Comparison of ENCODE assay signal across 21 cellular contexts in genomic region chr13:25732146-25732865, GRCh38.
A peak's percentile ranks its signal among the peaks of the same experiment; 100 is the strongest.
DNase-seq lines count a peak whose midpoint lies in the region; ATAC-seq and TF ChIP-seq lines count a peak whose summit lies in the region.
"Had no signal": no experiment of that assay in that cellular context is flagged by ENCODE, and none has a peak within 500 bp of the region (broad histone marks: within the 10 kb centered on the region; RNA-seq: fewer than 3 reads in every experiment).

No MANE protein-coding gene starts in this region.

- no peaks in the 10 kb centered on the region for H3K36me3 Mint-ChIP-seq in nephron progenitor cell (ENCODE audit: low read depth)
- no peaks in the 10 kb centered on the region for H3K36me3 Mint-ChIP-seq in naive thymus-derived CD8-positive, alpha-beta T cell
- H3K36me3 Mint-ChIP-seq: natural killer cell treated with Interleukin-12 subunit alpha and Interleukin-12 subunit beta and Interleukin-15 and Interleukin-18, amount 100 ng/mL, for 72 hours had no signal

- no peaks in the 10 kb centered on the region for H3K27me3 ChIP-seq in BE2C
- H3K27me3 ChIP-seq: esophagus muscularis mucosa, right atrium auricular region, transverse colon had no signal

- ATAC-seq in naive thymus-derived CD8-positive, alpha-beta T cell: no peak
- no peak for ATAC-seq in GM18517 (IDR thresholded peaks at IDR 0.05; ENCODE audit: unreplicated experiment)
- ATAC-seq: activated CD8-positive, alpha-beta T cell treated with anti-CD3 and anti-CD28 coated beads for 36 hours; natural killer cell treated with Interleukin-12 subunit alpha and Interleukin-12 subunit beta and Interleukin-15 and Interleukin-18, amount 100 ng/mL, for 72 hours; SK-N-SH treated with all-trans-retinoic acid at 6 μM for 48 hours had no signal

- H3K9me3 ChIP-seq in BE2C: no peaks in the 10 kb centered on the region
- H3K9me3 ChIP-seq: esophagus muscularis mucosa, right atrium auricular region, transverse colon had no signal

- H3K4me3 Mint-ChIP-seq in nephron progenitor cell: no peak overlapping the region
- H3K4me3 Mint-ChIP-seq in naive thymus-derived CD8-positive, alpha-beta T cell: no peak overlapping the region
- H3K4me3 Mint-ChIP-seq: activated CD8-positive, alpha-beta T cell treated with anti-CD3 and anti-CD28 coated beads for 36 hours; activated T-helper 1 cell treated with anti-CD3 and anti-CD28 coated beads, Interleukin-12 subunit alpha, Interleukin-12 subunit beta, Interleukin-2, Interleukin-4 antibody, amounts not matched to agents 30 ng/mL and 10 ng/mL and 1 ng/mL, durations not matched to agents 14 hours and 24 hours and 36 hours; dendritic cell treated with granulocyte-macrophage colony-stimulating factor and Interleukin-4, amounts not matched to agents 40 ng/mL and 50 ng/mL, for 4 days; natural killer cell treated with Interleukin-12 subunit alpha and Interleukin-12 subunit beta and Interleukin-15 and Interleukin-18, amount 100 ng/mL, for 72 hours had no signal

- peak overlapping the region; percentile 48 for H3K27ac Mint-ChIP-seq in nephron progenitor cell
- no peak overlapping the region for H3K27ac Mint-ChIP-seq in naive thymus-derived CD8-positive, alpha-beta T cell
- H3K27ac Mint-ChIP-seq: activated CD8-positive, alpha-beta T cell treated with anti-CD3 and anti-CD28 coated beads for 36 hours; activated T-helper 1 cell treated with anti-CD3 and anti-CD28 coated beads, Interleukin-12 subunit alpha, Interleukin-12 subunit beta, Interleukin-2, Interleukin-4 antibody, amounts not matched to agents 30 ng/mL and 10 ng/mL and 1 ng/mL, durations not matched to agents 14 hours and 24 hours and 36 hours; dendritic cell treated with granulocyte-macrophage colony-stimulating factor and Interleukin-4, amounts not matched to agents 40 ng/mL and 50 ng/mL, for 4 days; natural killer cell treated with Interleukin-12 subunit alpha and Interleukin-12 subunit beta and Interleukin-15 and Interleukin-18, amount 100 ng/mL, for 72 hours had no signal

- H3K4me1 Mint-ChIP-seq in nephron progenitor cell: peaks cover 49% of the 10 kb centered on the region
- H3K4me1 Mint-ChIP-seq in naive thymus-derived CD8-positive, alpha-beta T cell: peaks cover 7 to 16% (median 12%) of the 10 kb centered on the region in 4 donors

- H3K9me3 Mint-ChIP-seq in nephron progenitor cell: no peaks in the 10 kb centered on the region
- no peaks in the 10 kb centered on the region for H3K9me3 Mint-ChIP-seq in naive thymus-derived CD8-positive, alpha-beta T cell
- H3K9me3 Mint-ChIP-seq: activated CD8-positive, alpha-beta T cell treated with anti-CD3 and anti-CD28 coated beads for 36 hours; dendritic cell treated with granulocyte-macrophage colony-stimulating factor and Interleukin-4, amounts not matched to agents 40 ng/mL and 50 ng/mL, for 4 days; natural killer cell treated with Interleukin-12 subunit alpha and Interleukin-12 subunit beta and Interleukin-15 and Interleukin-18, amount 100 ng/mL, for 72 hours had no signal

- H3K4me1 ChIP-seq in BE2C: no peaks in the 10 kb centered on the region
- H3K4me1 ChIP-seq: esophagus muscularis mucosa, right atrium auricular region, transverse colon had no signal

- POLR2A ChIA-PET in naive thymus-derived CD8-positive, alpha-beta T cell (lab: Charles Lee): no interaction called here

- H3K27me3 Mint-ChIP-seq in nephron progenitor cell (ENCODE audit: low read depth, poor library complexity): peaks cover 3% of the 10 kb centered on the region
- H3K27me3 Mint-ChIP-seq in naive thymus-derived CD8-positive, alpha-beta T cell: peaks cover 0 to 10% (median 1%) of the 10 kb centered on the region in 5 donors
- H3K27me3 Mint-ChIP-seq: activated CD8-positive, alpha-beta T cell treated with anti-CD3 and anti-CD28 coated beads for 36 hours; dendritic cell treated with granulocyte-macrophage colony-stimulating factor and Interleukin-4, amounts not matched to agents 40 ng/mL and 50 ng/mL, for 4 days had no signal

- no peak for TF ChIP-seq CTCF in choroid plexus epithelial cell (conservative IDR thresholded peaks at IDR 0.05; ENCODE audit: low read depth, low read length)
- TF ChIP-seq CTCF in nephron progenitor cell (IDR thresholded peaks at IDR 0.05): no peak
- TF ChIP-seq CTCF in BE2C (IDR thresholded peaks at IDR 0.05; ENCODE audit: low read depth, low read length): no peak

- H3K36me3 ChIP-seq in BE2C: no peaks in the 10 kb centered on the region
- H3K36me3 ChIP-seq: esophagus muscularis mucosa, right atrium auricular region, transverse colon had no signal

- DNase-seq in Daoy (ENCODE audit: low read depth) (peak; percentile 71), NCI-H226 (peak; percentile 52), choroid plexus epithelial cell (ENCODE audit: low read depth) (peak; percentile 71), nephron progenitor cell (no peak), BE2C (no peak), NCI-H1105 (lab: John Stamatoyannopoulos, UW) (no peak)
- DNase-seq in naive thymus-derived CD8-positive, alpha-beta T cell: no peak
- DNase-seq: activated CD8-positive, alpha-beta T cell treated with anti-CD3 and anti-CD28 coated beads for 36 hours; AML-193; H7; NCI-H1417 treated with DMSO at 0.1 percent for 48 hours; NCI-H446; stimulated activated CD4-positive, alpha-beta T cell treated with anti-CD3 and anti-CD28 coated beads, Interleukin-4, amount 100 ng/mL, for 4 hours; transverse colon had no signal

- H3K4me3 ChIP-seq in choroid plexus epithelial cell (ENCODE audit: low read depth, low read length) (no peak overlapping the region), BE2C (ENCODE audit: low read depth, low read length) (no peak overlapping the region)
- H3K4me3 ChIP-seq: esophagus muscularis mucosa, right atrium auricular region, transverse colon had no signal

Comparison
In these comparisons a context has a peak if more than half of its experiments do, and no peak if none do; other contexts are left out.
1. DNase-seq: peak in Daoy (single experiment), NCI-H226 (single experiment) and choroid plexus epithelial cell (single experiment); none in nephron progenitor cell (single experiment), naive thymus-derived CD8-positive, alpha-beta T cell (0 of 10), BE2C (single experiment) and NCI-H1105 (single experiment).